ENCODE assay signal across 1 cellular context in genomic region chr9:124510650-124511425, GRCh38.
A peak's percentile ranks its signal among the peaks of the same experiment; 100 is the strongest.
TF ChIP-seq lines count a peak whose summit lies in the region.

No MANE protein-coding gene starts in this region.

TF ChIP-seq in K562, 482 proteins besides CTCF, POLR2A, EP300 and RAD21 (continued from another document):
- TF ChIP-seq MGA (IDR thresholded peaks at IDR 0.05) (no peak), ZNF124 (CRISPR knock-in tag; IDR thresholded peaks at IDR 0.05) (0 out of 2 replicates have a peak, but pooled peaks have one; percentile 16), BRD9 (IDR thresholded peaks at IDR 0.05; ENCODE audit: low read depth, partially characterized antibody) (peak; percentile 37), EGR1 (conservative IDR thresholded peaks at IDR 0.05) (no peak), CEBPG (CRISPR knock-in tag; IDR thresholded peaks at IDR 0.05) (peak; percentile 86), CEBPG (tag; conservative IDR thresholded peaks at IDR 0.05 in 1 of 2, IDR thresholded peaks at IDR 0.05 in 1 of 2) (peak; percentile 53 to 90), AFF4 (CRISPR knock-in tag; IDR thresholded peaks at IDR 0.05) (no peak), PCBP2 (IDR thresholded peaks at IDR 0.05; ENCODE audit: low read depth, low read length, poor library complexity, severe bottlenecking) (no peak), MAFG (tag; conservative IDR thresholded peaks at IDR 0.05) (peak; percentile 17; the same call in 1 of the 2 replicates), POLR2H (tag; IDR thresholded peaks at IDR 0.05; ENCODE audit: low read depth) (no peak), RBM25 (IDR thresholded peaks at IDR 0.05; ENCODE audit: low read depth, low read length, severe bottlenecking) (peak; percentile 93), CTBP1 (IDR thresholded peaks at IDR 0.05; ENCODE audit: borderline replicate concordance) (peak; percentile 53; the same call in 1 of the 2 replicates), LARP7 (IDR thresholded peaks at IDR 0.05) (no peak), PURB (CRISPR knock-in tag; IDR thresholded peaks at IDR 0.05; ENCODE audit: low read depth) (no peak), HOMEZ (CRISPR knock-in tag; IDR thresholded peaks at IDR 0.05) (no peak)
